In the genomic region with DNA sequence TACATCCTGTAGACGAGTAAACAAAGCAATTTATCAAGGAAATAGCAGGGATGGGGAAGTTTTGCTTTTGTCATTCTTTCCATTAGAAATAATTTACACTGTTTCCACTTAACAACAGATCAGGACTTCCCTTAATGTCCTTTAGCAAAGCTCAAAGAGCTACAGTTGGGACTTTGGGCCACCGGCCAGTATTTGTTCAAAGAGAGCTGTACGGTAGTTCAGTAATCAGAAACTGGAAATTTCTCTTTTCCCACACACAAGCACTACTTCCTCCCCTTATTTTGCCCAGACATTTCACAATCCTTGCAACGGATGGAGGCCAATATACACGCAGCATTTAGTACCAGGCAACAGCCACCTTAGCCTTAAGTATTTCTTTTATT, we compare ENCODE assay signal across 9 cellular contexts. TPM values are rescaled to one million over a fixed set of nuclear protein-coding genes. Genes with fewer than 3 reads are reported as not detected.
DNase-seq lines count a peak whose midpoint lies in the region; ATAC-seq, FAIRE-seq and TF ChIP-seq lines count a peak whose summit lies in the region.
"Had no signal": no experiment of that assay in that cellular context is flagged by ENCODE, and none has a peak within 500 bp of the region (broad histone marks: within the 10 kb centered on the region; RNA-seq: fewer than 3 reads in every experiment).

No MANE protein-coding gene starts in this region.

- no peak for ATAC-seq in HG02973 (IDR thresholded peaks at IDR 0.05; ENCODE audit: unreplicated experiment)

- H2AFZ ChIP-seq in hepatocyte: no peak overlapping the region
- peak overlapping the region; percentile 67 for H2AFZ ChIP-seq in smooth muscle cell (ENCODE audit: low read depth)

- 3 to 8% (median 7%) methylated on average over 5 of the region's 5 CpGs for WGBS in adrenal gland, 4 donors
- 19% methylated on average over 5 of the region's 5 CpGs for WGBS in hepatocyte (ENCODE audit: low lambda C conversion rate, missing lambda C conversion rate)
- WGBS in smooth muscle cell (ENCODE audit: low lambda C conversion rate): 10% methylated on average over 5 of the region's 5 CpGs

- H3K9me3 ChIP-seq in adrenal gland (replicated peaks in 1 of 3): no peaks in the 10 kb centered on the region
- H3K9me3 ChIP-seq in hepatocyte (ENCODE audit: low read depth): no peaks in the 10 kb centered on the region
- H3K9me3 ChIP-seq in smooth muscle cell (replicated peaks; ENCODE audit: low read depth): no peaks in the 10 kb centered on the region

- peak overlapping the region; percentile 34 for H3K4me2 ChIP-seq in hepatocyte
- H3K4me2 ChIP-seq in smooth muscle cell: peak overlapping the region; percentile 69

- DNase-seq in HT-29 (ENCODE audit: low spot score): peak; percentile 19
- peak; percentile 62 to 90 (median 80) for DNase-seq in adrenal gland
- peak; percentile 72 for DNase-seq in hepatocyte (ENCODE audit: low spot score)
- no peak for DNase-seq in smooth muscle cell (lab: John Stamatoyannopoulos, UW; ENCODE audit: unreplicated experiment)
- no peak for DNase-seq in activated T-helper 2 cell treated with anti-CD3 and anti-CD28 coated beads, Interferon-gamma antibody, Interleukin-2, Interleukin-4, amounts not matched to agents 10 μg/mL and 5 μg/mL and 100 μg/mL, durations not matched to agents 14 hours and 24 hours and 36 hours (ENCODE audit: low spot score)
- DNase-seq in RCC 7860 (ENCODE audit: low spot score): no peak
- no peak for DNase-seq in middle frontal gyrus (ENCODE audit: extremely low spot score, low spot score)

- H3K36me3 ChIP-seq in adrenal gland (replicated peaks in 1 of 2) (no peaks in the 10 kb centered on the region), hepatocyte (replicated peaks; ENCODE audit: insufficient read depth, low read depth) (no peaks in the 10 kb centered on the region), smooth muscle cell (ENCODE audit: low read depth) (no peaks in the 10 kb centered on the region)

- H3F3A ChIP-seq in smooth muscle cell (ENCODE audit: low read depth): peaks cover 50% of the 10 kb centered on the region

- H3K27ac Mint-ChIP-seq in activated T-helper 2 cell treated with anti-CD3 and anti-CD28 coated beads, Interferon-gamma antibody, Interleukin-2, Interleukin-4, amounts not matched to agents 10 μg/mL and 5 μg/mL and 100 μg/mL, durations not matched to agents 14 hours and 24 hours and 36 hours: no peak overlapping the region

- H3K79me2 ChIP-seq in hepatocyte: no peaks in the 10 kb centered on the region
- H3K79me2 ChIP-seq in smooth muscle cell (ENCODE audit: low read depth): no peaks in the 10 kb centered on the region

- no peaks in the 10 kb centered on the region for H4K20me1 ChIP-seq in hepatocyte (ENCODE audit: insufficient read depth, poor library complexity, severe bottlenecking)
- H4K20me1 ChIP-seq in smooth muscle cell (ENCODE audit: low read depth): no peaks in the 10 kb centered on the region

- TF ChIP-seq POLR2A in adrenal gland (IDR thresholded peaks at IDR 0.05): no peak

- H3K27me3 Mint-ChIP-seq in activated T-helper 2 cell treated with anti-CD3 and anti-CD28 coated beads, Interferon-gamma antibody, Interleukin-2, Interleukin-4, amounts not matched to agents 10 μg/mL and 5 μg/mL and 100 μg/mL, durations not matched to agents 14 hours and 24 hours and 36 hours (ENCODE audit: low read depth): peaks cover 3% of the 10 kb centered on the region

- FAIRE-seq in RCC 7860 (lab: Jason Lieb, UNC): no peak
- FAIRE-seq: frontal cortex had no signal

- no peaks in the 10 kb centered on the region for H3K9me2 ChIP-seq in hepatocyte (replicated peaks; ENCODE audit: insufficient read depth)

- H3K4me1 Mint-ChIP-seq in activated T-helper 2 cell treated with anti-CD3 and anti-CD28 coated beads, Interferon-gamma antibody, Interleukin-2, Interleukin-4, amounts not matched to agents 10 μg/mL and 5 μg/mL and 100 μg/mL, durations not matched to agents 14 hours and 24 hours and 36 hours (ENCODE audit: low read depth): peaks cover 22% of the 10 kb centered on the region

- H3K36me3 Mint-ChIP-seq in activated T-helper 2 cell treated with anti-CD3 and anti-CD28 coated beads, Interferon-gamma antibody, Interleukin-2, Interleukin-4, amounts not matched to agents 10 μg/mL and 5 μg/mL and 100 μg/mL, durations not matched to agents 14 hours and 24 hours and 36 hours (ENCODE audit: low read depth): no peaks in the 10 kb centered on the region

- H3K9me3 Mint-ChIP-seq in activated T-helper 2 cell treated with anti-CD3 and anti-CD28 coated beads, Interferon-gamma antibody, Interleukin-2, Interleukin-4, amounts not matched to agents 10 μg/mL and 5 μg/mL and 100 μg/mL, durations not matched to agents 14 hours and 24 hours and 36 hours: no peaks in the 10 kb centered on the region

- H3K27ac ChIP-seq in adrenal gland (peak overlapping the region; percentile 49 to 85 (median 81)), hepatocyte (peak overlapping the region; percentile 93), smooth muscle cell (ENCODE audit: low read depth) (peak overlapping the region; percentile 94)

- peak overlapping the region; percentile 46 for H3K9ac ChIP-seq in smooth muscle cell (ENCODE audit: low read depth)

- H3K4me3 ChIP-seq in adrenal gland (no peak overlapping the region), hepatocyte (no peak overlapping the region), smooth muscle cell (no peak overlapping the region)

- no peak overlapping the region for H3K4me3 Mint-ChIP-seq in activated T-helper 2 cell treated with anti-CD3 and anti-CD28 coated beads, Interferon-gamma antibody, Interleukin-2, Interleukin-4, amounts not matched to agents 10 μg/mL and 5 μg/mL and 100 μg/mL, durations not matched to agents 14 hours and 24 hours and 36 hours (ENCODE audit: low read depth)

- peaks cover 29 to 66% of the 10 kb centered on the region in 2 donors for H3K4me1 ChIP-seq in adrenal gland (replicated peaks in 1 of 2)
- H3K4me1 ChIP-seq in hepatocyte (ENCODE audit: insufficient read depth): peaks cover 51% of the 10 kb centered on the region
- H3K4me1 ChIP-seq in smooth muscle cell (ENCODE audit: low read depth): peaks cover 34% of the 10 kb centered on the region

- TF ChIP-seq CTCF in adrenal gland (IDR thresholded peaks at IDR 0.05): no peak
- TF ChIP-seq CTCF in hepatocyte (IDR thresholded peaks at IDR 0.05; ENCODE audit: poor library complexity): no peak
- TF ChIP-seq CTCF in smooth muscle cell (IDR thresholded peaks at IDR 0.05; ENCODE audit: borderline replicate concordance, insufficient read depth, poor library complexity, severe bottlenecking): no peak

- intact Hi-C loops in adrenal gland (cut with DNase I): no loop called here
- intact Hi-C loops in activated T-helper 2 cell treated with anti-CD3 and anti-CD28 coated beads, Interferon-gamma antibody, Interleukin-2, Interleukin-4, amounts not matched to agents 10 μg/mL and 5 μg/mL and 100 μg/mL, durations not matched to agents 14 hours and 24 hours and 36 hours (cut with micrococcal nuclease): loop anchor here (2.0 kb wide), 1 partner anchor 14 kb away; no protein-coding TSS in a partner anchor

- no peaks in the 10 kb centered on the region for H3K27me3 ChIP-seq in adrenal gland
- H3K27me3 ChIP-seq in hepatocyte: no peaks in the 10 kb centered on the region
- H3K27me3 ChIP-seq in smooth muscle cell (ENCODE audit: low read depth): no peaks in the 10 kb centered on the region

RNA-seq across cellular contexts. Expression of gene HINT3, which starts 12.1 kb away (rescaled TPM):
- total RNA-seq in HT-29 (2014; rRNA removed; shearing (Covaris generic)): 7.1 and 8.9 TPM in 2 replicates
- 10 to 100 TPM; 23.4 to 39.3 (median 30.9) TPM for total RNA-seq in adrenal gland
- 10 to 100 TPM in 1 of 3 donors, 1 to 10 TPM in 2; 4.7 to 40.6 (median 7.7) TPM for polyA plus RNA-seq in adrenal gland
- 28.0 and 32.9 TPM in 2 replicates for total RNA-seq in hepatocyte
- polyA plus RNA-seq in hepatocyte: 12.0 and 15.4 TPM in 2 replicates
- total RNA-seq in smooth muscle cell: 13.1 and 21.2 TPM in 2 replicates
- 6.8 and 10.0 TPM in 2 replicates for polyA plus RNA-seq in smooth muscle cell
- 7.1 and 7.9 TPM in 2 replicates for total RNA-seq in activated T-helper 2 cell treated with anti-CD3 and anti-CD28 coated beads, Interferon-gamma antibody, Interleukin-2, Interleukin-4, amounts not matched to agents 10 μg/mL and 5 μg/mL and 100 μg/mL, durations not matched to agents 14 hours and 24 hours and 36 hours

RNA-seq across cellular contexts. Expression of gene TRMT11, which starts 41.9 kb away (rescaled TPM):
- total RNA-seq in HT-29 (2014; rRNA removed; shearing (Covaris generic)): 13.8 and 16.6 TPM in 2 replicates
- total RNA-seq in adrenal gland (10 to 100 TPM; 10.9 to 24.0 (median 17.9) TPM), hepatocyte (20.7 and 27.6 TPM in 2 replicates), smooth muscle cell (21.6 and 26.2 TPM in 2 replicates)
- polyA plus RNA-seq in adrenal gland (10 to 100 TPM in 2 of 3 donors, 1 to 10 TPM in 1; 9.7 to 21.3 (median 12.5) TPM), hepatocyte (14.8 and 18.6 TPM in 2 replicates), smooth muscle cell (12.8 and 17.4 TPM in 2 replicates)
- 23.9 and 25.4 TPM in 2 replicates for total RNA-seq in activated T-helper 2 cell treated with anti-CD3 and anti-CD28 coated beads, Interferon-gamma antibody, Interleukin-2, Interleukin-4, amounts not matched to agents 10 μg/mL and 5 μg/mL and 100 μg/mL, durations not matched to agents 14 hours and 24 hours and 36 hours

Comparison
In these comparisons a context has a peak if more than half of its experiments do, and no peak if none do; other contexts are left out.
1. DNase-seq: peak in HT-29 (single experiment), adrenal gland (7 of 7) and hepatocyte (single experiment); none in smooth muscle cell (single experiment), activated T-helper 2 cell treated with anti-CD3 and anti-CD28 coated beads, Interferon-gamma antibody, Interleukin-2, Interleukin-4, amounts not matched to agents 10 μg/mL and 5 μg/mL and 100 μg/mL, durations not matched to agents 14 hours and 24 hours and 36 hours (single experiment), RCC 7860 (single experiment) and middle frontal gyrus (single experiment).
2. Peak in every context shown above with its lines, with median percentiles within 50 percentile points of each other: H3K27ac ChIP-seq.